ENCODE assay signal across 22 cellular contexts in the genomic region with DNA sequence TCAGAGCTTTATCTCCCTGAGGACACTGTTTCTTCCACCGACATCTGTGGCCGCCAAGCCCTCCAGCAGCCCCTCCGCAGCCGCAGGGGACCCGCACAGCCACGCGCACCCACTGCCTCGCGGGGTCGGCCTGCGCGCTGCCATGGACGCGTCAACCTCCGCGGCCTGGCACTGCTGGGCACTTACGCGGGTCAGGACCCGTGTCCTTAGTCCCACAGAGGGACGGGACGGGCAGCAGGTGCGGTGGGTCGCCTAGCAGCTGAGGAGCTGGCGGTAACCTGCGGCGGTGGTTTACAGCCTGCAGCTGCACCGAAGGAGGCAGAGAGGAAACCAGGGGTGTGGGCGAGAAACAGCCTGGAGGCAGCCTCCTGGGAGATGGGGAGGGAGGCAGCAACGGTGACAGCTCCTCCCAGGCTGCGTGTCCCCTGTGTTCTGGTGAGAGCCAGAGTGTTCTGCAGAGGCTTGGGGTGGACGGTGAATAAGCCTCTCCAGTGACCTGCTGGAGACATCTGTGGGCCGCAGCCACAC.
"Had no signal": no experiment of that assay in that cellular context is flagged by ENCODE, and none has a peak within 500 bp of the region (broad histone marks: within the 10 kb centered on the region; RNA-seq: fewer than 3 reads in every experiment).

No MANE protein-coding gene starts in this region.

- H3K27ac ChIP-seq: neutrophil, psoas muscle, right lobe of liver, suprapubic skin, thyroid gland, upper lobe of left lung had no signal

- H3K4me3 Mint-ChIP-seq: naive B cell; nephron progenitor cell; stimulated activated effector memory CD8-positive, alpha-beta T cell treated with anti-CD3 and anti-CD28 coated beads, Interleukin-12 subunit alpha, Interleukin-12 subunit beta, amount 100 ng/mL, for 72 hours had no signal

- H3K27ac Mint-ChIP-seq: naive B cell; nephron progenitor cell; stimulated activated effector memory CD8-positive, alpha-beta T cell treated with anti-CD3 and anti-CD28 coated beads, Interleukin-12 subunit alpha, Interleukin-12 subunit beta, amount 100 ng/mL, for 72 hours had no signal

- H3K9me3 Mint-ChIP-seq: nephron progenitor cell; stimulated activated effector memory CD8-positive, alpha-beta T cell treated with anti-CD3 and anti-CD28 coated beads, Interleukin-12 subunit alpha, Interleukin-12 subunit beta, amount 100 ng/mL, for 72 hours had no signal

- H3K27me3 ChIP-seq: neutrophil, right lobe of liver, suprapubic skin, thyroid gland, upper lobe of left lung had no signal

- H3K4me3 ChIP-seq: psoas muscle, right lobe of liver, suprapubic skin, thyroid gland, upper lobe of left lung had no signal

- H3K4me1 ChIP-seq: psoas muscle, right lobe of liver, suprapubic skin, thyroid gland, upper lobe of left lung had no signal

- FAIRE-seq: endometrium, frontal cortex, kidney had no signal

- ATAC-seq: esophagus mucosa; left colon; psoas muscle; right lobe of liver; stimulated activated naive CD8-positive, alpha-beta T cell treated with anti-CD3 and anti-CD28 coated beads, Interleukin-15, Interleukin-2, amounts not matched to agents 100 U/mL and 50 U/mL, for 24 hours had no signal

- H3K36me3 Mint-ChIP-seq: naive B cell had no signal

- H3K27me3 Mint-ChIP-seq: naive B cell had no signal

- H3K9me3 ChIP-seq: neutrophil, psoas muscle, right lobe of liver, suprapubic skin, thyroid gland, upper lobe of left lung had no signal

- H3K36me3 ChIP-seq: neutrophil, right lobe of liver, suprapubic skin, thyroid gland, upper lobe of left lung had no signal

- H3K4me1 Mint-ChIP-seq: naive B cell; nephron progenitor cell; stimulated activated effector memory CD8-positive, alpha-beta T cell treated with anti-CD3 and anti-CD28 coated beads, Interleukin-12 subunit alpha, Interleukin-12 subunit beta, amount 100 ng/mL, for 72 hours had no signal

- DNase-seq: cortex of kidney; effector memory CD4-positive, alpha-beta T cell; glutamatergic neuron; kidney; left colon; mesendoderm; naive B cell; nephron progenitor cell; psoas muscle; retina; right lobe of liver; stimulated activated CD4-positive, alpha-beta T cell treated with anti-CD3 and anti-CD28 coated beads, Interleukin-4, amount 100 ng/mL, for 1 hour; stimulated activated CD8-positive, alpha-beta memory T cell treated with anti-CD3 and anti-CD28 coated beads, Interleukin-4, amount 100 ng/mL, for 48 hours; stimulated activated naive CD8-positive, alpha-beta T cell treated with anti-CD3 and anti-CD28 coated beads, Interleukin-15, Interleukin-2, amounts not matched to agents 100 U/mL and 50 U/mL, for 24 hours; thyroid gland had no signal
